12 cellular contexts compared by ENCODE assay signal in genomic region chr6:90368601-90369000, GRCh38.
DNase-seq lines count a peak whose midpoint lies in the region; ATAC-seq lines count a peak whose summit lies in the region.
"Had no signal": no experiment of that assay in that cellular context is flagged by ENCODE, and none has a peak within 500 bp of the region (broad histone marks: within the 10 kb centered on the region; RNA-seq: fewer than 3 reads in every experiment).

No MANE protein-coding gene starts in this region.

- peaks cover 2% of the 10 kb centered on the region for H3K9me3 Mint-ChIP-seq in activated CD4-positive, alpha-beta memory T cell treated with anti-CD3 and anti-CD28 coated beads for 36 hours
- H3K9me3 Mint-ChIP-seq: dendritic cell treated with granulocyte-macrophage colony-stimulating factor and Interleukin-4, amounts not matched to agents 40 ng/mL and 50 ng/mL, for 4 days had no signal

- no peak overlapping the region for H3K4me3 Mint-ChIP-seq in activated CD4-positive, alpha-beta memory T cell treated with anti-CD3 and anti-CD28 coated beads for 36 hours
- H3K4me3 Mint-ChIP-seq: dendritic cell treated with granulocyte-macrophage colony-stimulating factor and Interleukin-4, amounts not matched to agents 40 ng/mL and 50 ng/mL, for 4 days; stimulated activated naive CD8-positive, alpha-beta T cell treated with anti-CD3 and anti-CD28 coated beads, Interleukin-15, Interleukin-2, amounts not matched to agents 100 ng/mL and 50 ng/mL, for 24 hours had no signal

- no peak overlapping the region for H3K4me3 ChIP-seq in effector memory CD4-positive, alpha-beta T cell (ENCODE audit: insufficient read depth, low read depth, low read length, poor library complexity, severe bottlenecking)
- H3K4me3 ChIP-seq: skin epidermis had no signal

- CTCF ChIA-PET in activated CD4-positive, alpha-beta memory T cell treated with anti-CD3 and anti-CD28 coated beads for 36 hours (lab: Charles Lee) = interaction anchor here (0.7 to 1.7 kb wide), 6 partner anchors 20 to 110 kb away, joined by 3 to 7 read pairs (median 4); no protein-coding TSS in a partner anchor

- no peak for DNase-seq in activated CD4-positive, alpha-beta memory T cell treated with anti-CD3 and anti-CD28 coated beads for 36 hours
- peak; percentile 77 for DNase-seq in iris pigment epithelial cell (ENCODE audit: low read depth)
- DNase-seq in stromal cell of bone marrow (ENCODE audit: low read depth) = peak; percentile 43
- no peak for DNase-seq in effector memory CD4-positive, alpha-beta T cell
- DNase-seq in stimulated activated naive CD4-positive, alpha-beta T cell (lab: John Stamatoyannopoulos, UW) = no peak
- no peak for DNase-seq in activated effector memory CD4-positive, alpha-beta T cell treated with anti-CD3 and anti-CD28 coated beads, Interleukin-2, amount 50 U/mL, for 16 hours
- DNase-seq: activated CD8-positive, alpha-beta memory T cell treated with anti-CD3 and anti-CD28 coated beads, Interleukin-2, amount 50 U/mL, for 48 hours; NCI-H1048 had no signal

- peak; percentile 3 for ATAC-seq in HG02870 (IDR thresholded peaks at IDR 0.05; ENCODE audit: unreplicated experiment)

- H3K9me3 ChIP-seq in effector memory CD4-positive, alpha-beta T cell (ENCODE audit: control insufficient read depth, low read length) = no peaks in the 10 kb centered on the region

- peaks cover 2% of the 10 kb centered on the region for H3K36me3 Mint-ChIP-seq in activated CD4-positive, alpha-beta memory T cell treated with anti-CD3 and anti-CD28 coated beads for 36 hours

- H3K27ac Mint-ChIP-seq in activated CD4-positive, alpha-beta memory T cell treated with anti-CD3 and anti-CD28 coated beads for 36 hours = peak overlapping the region; percentile 35
- H3K27ac Mint-ChIP-seq: dendritic cell treated with granulocyte-macrophage colony-stimulating factor and Interleukin-4, amounts not matched to agents 40 ng/mL and 50 ng/mL, for 4 days; stimulated activated naive CD8-positive, alpha-beta T cell treated with anti-CD3 and anti-CD28 coated beads, Interleukin-15, Interleukin-2, amounts not matched to agents 100 ng/mL and 50 ng/mL, for 24 hours had no signal

- H3K27me3 Mint-ChIP-seq in activated CD4-positive, alpha-beta memory T cell treated with anti-CD3 and anti-CD28 coated beads for 36 hours = no peaks in the 10 kb centered on the region
- H3K27me3 Mint-ChIP-seq: dendritic cell treated with granulocyte-macrophage colony-stimulating factor and Interleukin-4, amounts not matched to agents 40 ng/mL and 50 ng/mL, for 4 days; stimulated activated naive CD8-positive, alpha-beta T cell treated with anti-CD3 and anti-CD28 coated beads, Interleukin-15, Interleukin-2, amounts not matched to agents 100 ng/mL and 50 ng/mL, for 24 hours had no signal

- peaks cover 20% of the 10 kb centered on the region for H3K4me1 Mint-ChIP-seq in activated CD4-positive, alpha-beta memory T cell treated with anti-CD3 and anti-CD28 coated beads for 36 hours (ENCODE audit: low read depth)

- H3K27ac ChIP-seq in effector memory CD4-positive, alpha-beta T cell (ENCODE audit: insufficient read depth, low read length, poor library complexity, severe bottlenecking) = no peak overlapping the region

- no peaks in the 10 kb centered on the region for H3K36me3 ChIP-seq in effector memory CD4-positive, alpha-beta T cell (ENCODE audit: control insufficient read depth, insufficient read depth, low read length)

- no peaks in the 10 kb centered on the region for H3K4me1 ChIP-seq in effector memory CD4-positive, alpha-beta T cell (ENCODE audit: control insufficient read depth, insufficient read depth, low read length, poor library complexity, severe bottlenecking)

- H3K27me3 ChIP-seq in effector memory CD4-positive, alpha-beta T cell (replicated peaks; ENCODE audit: control insufficient read depth, insufficient read depth, low read length, poor library complexity, severe bottlenecking) = peaks cover 2% of the 10 kb centered on the region

- POLR2A ChIA-PET in activated CD4-positive, alpha-beta memory T cell treated with anti-CD3 and anti-CD28 coated beads for 36 hours (lab: Charles Lee) = interaction anchor here (0.8 kb wide), 1 partner anchor 122 kb away, joined by 4 read pairs; no protein-coding TSS in a partner anchor

- intact Hi-C loops in activated CD4-positive, alpha-beta memory T cell treated with anti-CD3 and anti-CD28 coated beads for 36 hours (cut with micrococcal nuclease) = loop anchor here (2.0 kb wide), 1 partner anchor 72 kb away; the partner anchor contains the start of gene BACH2

Comparison
In these comparisons a context has a peak if more than half of its experiments do, and no peak if none do; other contexts are left out.
1. DNase-seq: peak in iris pigment epithelial cell (single experiment) and stromal cell of bone marrow (single experiment); none in activated CD4-positive, alpha-beta memory T cell treated with anti-CD3 and anti-CD28 coated beads for 36 hours (single experiment), effector memory CD4-positive, alpha-beta T cell (0 of 3), stimulated activated naive CD4-positive, alpha-beta T cell (0 of 6) and activated effector memory CD4-positive, alpha-beta T cell treated with anti-CD3 and anti-CD28 coated beads, Interleukin-2, amount 50 U/mL, for 16 hours (single experiment).